In genomic region chr14:69666112-69666511, GRCh38 we compare ENCODE assay signal across 1 cellular context.
TF ChIP-seq lines count a peak whose summit lies in the region.

No MANE protein-coding gene starts in this region.

TF ChIP-seq in GM12878, 131 proteins besides CTCF, POLR2A, EP300 and RAD21 (continued from another document):
- TF ChIP-seq HDAC6 (IDR thresholded peaks at IDR 0.05; ENCODE audit: unreplicated experiment) (no peak), KDM1A (IDR thresholded peaks at IDR 0.05; ENCODE audit: borderline replicate concordance) (no peak), ZBTB40 (IDR thresholded peaks at IDR 0.05; ENCODE audit: borderline replicate concordance) (no peak), NR2C2 (IDR thresholded peaks at IDR 0.05; ENCODE audit: borderline replicate concordance, control insufficient read depth, insufficient read length, low read depth) (no peak), BCLAF1 (IDR thresholded peaks at IDR 0.05) (no peak), RB1 (IDR thresholded peaks at IDR 0.05; ENCODE audit: borderline replicate concordance) (no peak), ZNF592 (IDR thresholded peaks at IDR 0.05) (no peak)
